Comparison of ENCODE assay signal across 8 cellular contexts in genomic region chr5:151740336-151740942, GRCh38.
DNase-seq lines count a peak whose midpoint lies in the region; ATAC-seq and TF ChIP-seq lines count a peak whose summit lies in the region.

No MANE protein-coding gene starts in this region.

- H3K36me3 ChIP-seq in muscle layer of duodenum (ENCODE audit: control insufficient read depth in 1 of 2, insufficient read depth in 2 of 2, low read length in 2 of 2), result peaks cover 13 to 15% of the 10 kb centered on the region in 2 donors

- no peaks in the 10 kb centered on the region for H3K27me3 ChIP-seq in muscle layer of duodenum (ENCODE audit: low read depth, low read length)

- H3K27ac ChIP-seq in muscle layer of duodenum (ENCODE audit: low read length), result peak overlapping the region; percentile 80
- peak overlapping the region; percentile 32 for H3K27ac ChIP-seq in substantia nigra (ENCODE audit: low read depth, low read length, poor library complexity, severe bottlenecking)

- no peaks in the 10 kb centered on the region for H3K9me3 ChIP-seq in muscle layer of duodenum (ENCODE audit: control insufficient read depth in 1 of 2, low read length in 2 of 2)

- H3K4me1 ChIP-seq in muscle layer of duodenum (ENCODE audit: control insufficient read depth in 1 of 2, insufficient read depth in 2 of 2, low read length in 2 of 2), result peaks cover 9 to 18% of the 10 kb centered on the region in 2 donors

- ATAC-seq in GM18511 (IDR thresholded peaks at IDR 0.05; ENCODE audit: unreplicated experiment) (peak; percentile 63), HG02970 (IDR thresholded peaks at IDR 0.05; ENCODE audit: low FRiP score, unreplicated experiment) (peak; percentile 66)

- DNase-seq in AG08395 (ENCODE audit: low spot score) (peak; percentile 83), NCI-H345 (lab: John Stamatoyannopoulos, UW) (peak; percentile 35), activated T-cell treated with anti-CD3 and anti-CD28 coated beads for 1 hour (ENCODE audit: low read depth) (peak; percentile 19), erythroblast (lab: John Stamatoyannopoulos, UW) (peak; percentile 65 to 80), substantia nigra (lab: John Stamatoyannopoulos, UW) (peak in 34 of 49 donors; percentile 17 to 74 (median 39))

- H3K4me3 ChIP-seq in muscle layer of duodenum (ENCODE audit: low read depth in 1 of 2, low read length in 2 of 2), result peak overlapping the region in 1 of 2 donors; percentile 15

- TF ChIP-seq POLR2A in erythroblast (IDR thresholded peaks at IDR 0.05; ENCODE audit: low read length), result no peak

Comparison
In these comparisons a context has a peak if more than half of its experiments do, and no peak if none do; other contexts are left out.
1. DNase-seq: peak in every context shown above with its lines; median percentile 83 in AG08395; 72 in erythroblast; 39 in substantia nigra; 35 in NCI-H345; 19 in activated T-cell treated with anti-CD3 and anti-CD28 coated beads for 1 hour.